In the genomic region with DNA sequence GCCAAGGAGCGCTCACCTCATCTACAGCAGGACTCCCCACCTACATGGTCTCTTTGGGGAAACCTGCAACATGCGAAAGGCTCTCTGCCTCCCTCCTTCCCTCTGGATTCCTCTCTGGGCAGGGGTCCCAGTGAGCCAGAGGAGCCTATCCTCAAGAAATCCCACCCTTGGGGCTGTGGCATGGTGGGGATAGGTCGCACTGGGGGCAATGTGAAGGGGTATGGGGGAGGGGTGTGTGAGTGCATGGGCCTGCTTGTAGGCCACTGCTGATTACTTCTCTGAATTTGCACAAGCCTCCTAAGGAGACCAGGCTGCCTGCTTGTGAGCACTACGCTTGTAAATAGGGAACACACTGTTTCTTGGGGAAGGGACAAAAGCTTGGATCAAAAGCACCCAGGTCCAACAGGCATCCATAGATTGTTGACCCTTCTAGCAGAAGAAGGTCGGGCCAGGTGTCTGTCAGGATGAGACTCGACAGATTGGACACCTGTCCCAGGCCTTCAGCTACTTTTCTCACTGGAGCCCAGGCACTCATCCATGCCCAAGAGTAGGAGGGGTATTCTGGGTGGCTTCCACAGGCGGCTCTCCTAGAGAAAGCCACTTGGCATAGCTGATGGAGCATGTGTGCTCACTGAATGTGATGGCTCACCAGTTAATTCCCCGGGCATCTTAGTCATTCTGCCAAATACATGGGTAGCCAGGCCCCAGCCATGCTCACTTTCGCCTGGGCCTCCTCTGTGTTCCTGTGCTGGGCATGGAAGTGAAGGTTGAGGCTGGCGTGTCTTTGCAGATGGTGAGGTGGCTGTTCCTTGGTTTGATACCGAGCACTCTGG, we compare ENCODE assay signal across 9 cellular contexts.
A peak's percentile ranks its signal among the peaks of the same experiment; 100 is the strongest.
DNase-seq lines count a peak whose midpoint lies in the region; ATAC-seq and TF ChIP-seq lines count a peak whose summit lies in the region.
"Had no signal": no experiment of that assay in that cellular context is flagged by ENCODE, and none has a peak within 500 bp of the region (broad histone marks: within the 10 kb centered on the region; RNA-seq: fewer than 3 reads in every experiment).

No MANE protein-coding gene starts in this region.

- H3K4me3 ChIP-seq in lung, result no peak overlapping the region
- no peak overlapping the region for H3K4me3 ChIP-seq in thyroid gland (replicated peaks in 1 of 3)

- no peaks in the 10 kb centered on the region for H3K27me3 Mint-ChIP-seq in activated naive CD4-positive, alpha-beta T cell treated with anti-CD3 and anti-CD28 coated beads, Interleukin-2, amount 10 ng/mL, durations not matched to agents 7 days and 5 days
- H3K27me3 Mint-ChIP-seq in WTC11 (ENCODE audit: low read depth), result no peaks in the 10 kb centered on the region

- DNase-seq in activated naive CD4-positive, alpha-beta T cell treated with anti-CD3 and anti-CD28 coated beads, Interleukin-2, amount 10 ng/mL, durations not matched to agents 7 days and 5 days, result no peak
- no peak for DNase-seq in activated naive CD4-positive, alpha-beta T cell treated with anti-CD3 and anti-CD28 coated beads, Interleukin-2, amount 50 U/mL, for 72 hours (ENCODE audit: low spot score in 2 of 2)
- DNase-seq in WTC11 (ENCODE audit: low spot score) (no peak), lung (ENCODE audit: low spot score) (peak; percentile 25), thyroid gland (peak; percentile 62), NCI-H2227 (lab: John Stamatoyannopoulos, UW; ENCODE audit: unreplicated experiment) (no peak)
- DNase-seq in effector CD4-positive, alpha-beta T cell, result no peak
- DNase-seq: BE2C had no signal

- no peak for ATAC-seq in activated naive CD4-positive, alpha-beta T cell treated with anti-CD3 and anti-CD28 coated beads, Interleukin-2, amount 50 U/mL, for 72 hours
- peak; percentile 25 for ATAC-seq in WTC11
- ATAC-seq in lung (ENCODE audit: insufficient read depth, low FRiP score), result no peak
- ATAC-seq in GM18517 (IDR thresholded peaks at IDR 0.05; ENCODE audit: unreplicated experiment), result no peak

- H3K27me3 ChIP-seq in lung (ENCODE audit: control insufficient read depth, insufficient read depth) (no peaks in the 10 kb centered on the region), thyroid gland (no peaks in the 10 kb centered on the region)
- H3K27me3 ChIP-seq: BE2C had no signal

- intact Hi-C loops in thyroid gland (cut with DNase I), result no loop called here

- H3K4me1 ChIP-seq in lung (ENCODE audit: control insufficient read depth in 2 of 2, insufficient read depth in 2 of 2, low read length in 2 of 2) (peaks cover 0 to 2% of the 10 kb centered on the region in 2 donors), thyroid gland (peaks cover 10 to 12% of the 10 kb centered on the region in 2 donors)
- H3K4me1 ChIP-seq: BE2C had no signal

- POLR2A ChIA-PET in WTC11 (lab: Charles Lee), result no interaction called here

- H3K36me3 ChIP-seq in lung (ENCODE audit: control insufficient read depth in 2 of 2, insufficient read depth in 2 of 2, low read length in 2 of 2) (no peaks in the 10 kb centered on the region), thyroid gland (no peaks in the 10 kb centered on the region)
- H3K36me3 ChIP-seq: BE2C had no signal

- H3K4me1 Mint-ChIP-seq in activated naive CD4-positive, alpha-beta T cell treated with anti-CD3 and anti-CD28 coated beads, Interleukin-2, amount 10 ng/mL, durations not matched to agents 7 days and 5 days, result peaks cover 34% of the 10 kb centered on the region
- peaks cover 47% of the 10 kb centered on the region for H3K4me1 Mint-ChIP-seq in WTC11

- TF ChIP-seq CTCF in WTC11 (IDR thresholded peaks at IDR 0.05) (no peak), lung (IDR thresholded peaks at IDR 0.05; ENCODE audit: control extremely low read depth, extremely low read depth) (no peak), thyroid gland (IDR thresholded peaks at IDR 0.05) (no peak)

- TF ChIP-seq POLR2A in thyroid gland (IDR thresholded peaks at IDR 0.05), result no peak

- H3K36me3 Mint-ChIP-seq in activated naive CD4-positive, alpha-beta T cell treated with anti-CD3 and anti-CD28 coated beads, Interleukin-2, amount 10 ng/mL, durations not matched to agents 7 days and 5 days, result peaks cover 26% of the 10 kb centered on the region
- H3K36me3 Mint-ChIP-seq in activated naive CD4-positive, alpha-beta T cell treated with anti-CD3 and anti-CD28 coated beads, Interleukin-2, amount 50 U/mL, for 72 hours, result peaks cover 6 to 14% of the 10 kb centered on the region in 2 donors
- H3K36me3 Mint-ChIP-seq in WTC11, result no peaks in the 10 kb centered on the region

- peak overlapping the region; percentile 51 for H3K27ac Mint-ChIP-seq in activated naive CD4-positive, alpha-beta T cell treated with anti-CD3 and anti-CD28 coated beads, Interleukin-2, amount 10 ng/mL, durations not matched to agents 7 days and 5 days
- no peak overlapping the region for H3K27ac Mint-ChIP-seq in activated naive CD4-positive, alpha-beta T cell treated with anti-CD3 and anti-CD28 coated beads, Interleukin-2, amount 50 U/mL, for 72 hours
- H3K27ac Mint-ChIP-seq in WTC11, result peak overlapping the region; percentile 36; the same call in 1 of the 2 replicates

- H3K4me3 Mint-ChIP-seq in activated naive CD4-positive, alpha-beta T cell treated with anti-CD3 and anti-CD28 coated beads, Interleukin-2, amount 10 ng/mL, durations not matched to agents 7 days and 5 days, result no peak overlapping the region
- no peak overlapping the region for H3K4me3 Mint-ChIP-seq in WTC11

- no peak overlapping the region for H3K27ac ChIP-seq in lung (ENCODE audit: low read depth in 1 of 2, low read length in 1 of 2)
- H3K27ac ChIP-seq in thyroid gland, result peak overlapping the region in 2 of 3 donors; percentile 67 to 71

- 77 to 93% methylated on average over 11 of the region's 11 CpGs for WGBS in lung, 2 donors
- 49 to 66% methylated on average over 4 to 7 of the region's 11 CpGs for WGBS in thyroid gland, 2 donors

- H3K9me3 ChIP-seq in lung (ENCODE audit: control insufficient read depth in 2 of 2, insufficient read depth in 1 of 2, low read length in 1 of 2) (no peaks in the 10 kb centered on the region), thyroid gland (no peaks in the 10 kb centered on the region)
- H3K9me3 ChIP-seq: BE2C had no signal

- CTCF ChIA-PET in activated naive CD4-positive, alpha-beta T cell treated with anti-CD3 and anti-CD28 coated beads, Interleukin-2, amount 10 ng/mL, durations not matched to agents 7 days and 5 days (lab: Charles Lee), result interaction anchor here (1.4 to 1.5 kb wide), 2 partner anchors 8 to 352 kb away, joined by 3 to 5 read pairs; no protein-coding TSS in a partner anchor
- CTCF ChIA-PET in WTC11 (lab: Charles Lee), result no interaction called here

- no peaks in the 10 kb centered on the region for H3K9me3 Mint-ChIP-seq in activated naive CD4-positive, alpha-beta T cell treated with anti-CD3 and anti-CD28 coated beads, Interleukin-2, amount 10 ng/mL, durations not matched to agents 7 days and 5 days
- H3K9me3 Mint-ChIP-seq in activated naive CD4-positive, alpha-beta T cell treated with anti-CD3 and anti-CD28 coated beads, Interleukin-2, amount 50 U/mL, for 72 hours, result no peaks in the 10 kb centered on the region
- no peaks in the 10 kb centered on the region for H3K9me3 Mint-ChIP-seq in WTC11

TF ChIP-seq in WTC11, 78 proteins besides CTCF, POLR2A, EP300 and RAD21 (continues in another document):
- TF ChIP-seq, protein P1, sequence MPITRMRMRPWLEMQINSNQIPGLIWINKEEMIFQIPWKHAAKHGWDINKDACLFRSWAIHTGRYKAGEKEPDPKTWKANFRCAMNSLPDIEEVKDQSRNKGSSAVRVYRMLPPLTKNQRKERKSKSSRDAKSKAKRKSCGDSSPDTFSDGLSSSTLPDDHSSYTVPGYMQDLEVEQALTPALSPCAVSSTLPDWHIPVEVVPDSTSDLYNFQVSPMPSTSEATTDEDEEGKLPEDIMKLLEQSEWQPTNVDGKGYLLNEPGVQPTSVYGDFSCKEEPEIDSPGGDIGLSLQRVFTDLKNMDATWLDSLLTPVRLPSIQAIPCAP (CRISPR knock-in tag; IDR thresholded peaks at IDR 0.05), result no peak
- TF ChIP-seq CREM (CRISPR knock-in tag; IDR thresholded peaks at IDR 0.05), result no peak
- no peak for TF ChIP-seq STAT6 (CRISPR knock-in tag; conservative IDR thresholded peaks at IDR 0.05; ENCODE audit: low read depth)
- no peak for TF ChIP-seq FOXJ3 (CRISPR knock-in tag; IDR thresholded peaks at IDR 0.05; ENCODE audit: borderline replicate concordance)
- TF ChIP-seq TP53 (CRISPR knock-in tag; IDR thresholded peaks at IDR 0.05), result no peak
- no peak for TF ChIP-seq SOX15 (CRISPR knock-in tag; IDR thresholded peaks at IDR 0.05)
- no peak for TF ChIP-seq ZNF423 (CRISPR knock-in tag; IDR thresholded peaks at IDR 0.05)

Comparison
In these comparisons a context has a peak if more than half of its experiments do, and no peak if none do; other contexts are left out.
1. H3K27ac Mint-ChIP-seq: peak in activated naive CD4-positive, alpha-beta T cell treated with anti-CD3 and anti-CD28 coated beads, Interleukin-2, amount 10 ng/mL, durations not matched to agents 7 days and 5 days (single experiment) and WTC11 (single experiment); none in activated naive CD4-positive, alpha-beta T cell treated with anti-CD3 and anti-CD28 coated beads, Interleukin-2, amount 50 U/mL, for 72 hours (0 of 2).
2. DNase-seq: peak in lung (single experiment) and thyroid gland (2 of 2); none in activated naive CD4-positive, alpha-beta T cell treated with anti-CD3 and anti-CD28 coated beads, Interleukin-2, amount 10 ng/mL, durations not matched to agents 7 days and 5 days (single experiment), activated naive CD4-positive, alpha-beta T cell treated with anti-CD3 and anti-CD28 coated beads, Interleukin-2, amount 50 U/mL, for 72 hours (0 of 2), WTC11 (single experiment), NCI-H2227 (single experiment) and effector CD4-positive, alpha-beta T cell (single experiment).
3. H3K27ac ChIP-seq: peak in thyroid gland (2 of 3); none in lung (0 of 2).